In genomic region chr16:88264641-88265285, GRCh38 we compare ENCODE assay signal across 9 cellular contexts.
A peak's percentile ranks its signal among the peaks of the same experiment; 100 is the strongest.
DNase-seq lines count a peak whose midpoint lies in the region; ATAC-seq and TF ChIP-seq lines count a peak whose summit lies in the region.
"Had no signal": no experiment of that assay in that cellular context is flagged by ENCODE, and none has a peak within 500 bp of the region (broad histone marks: within the 10 kb centered on the region; RNA-seq: fewer than 3 reads in every experiment).

No MANE protein-coding gene starts in this region.

- peak overlapping the region in 3 of 4 donors; percentile 48 to 74 (median 67) for H3K27ac ChIP-seq in tibial nerve

- TF ChIP-seq EP300 in tibial nerve (IDR thresholded peaks at IDR 0.05) = peak in 1 of 2 donors; percentile 69

- peak; percentile 16 for DNase-seq in COLO829 (ENCODE audit: low spot score)
- DNase-seq in H4 (ENCODE audit: low spot score) = peak; percentile 97
- peak; percentile 31 for DNase-seq in NCI-H2196 treated with DMSO at 0.1 percent for 48 hours (lab: John Stamatoyannopoulos, UW; ENCODE audit: unreplicated experiment)
- peak; percentile 84 to 89 for DNase-seq in activated T-cell treated with anti-CD3 and anti-CD28 coated beads, Interleukin-2, amount 50 U/mL, for 72 hours
- DNase-seq in fibroblast of pulmonary artery (ENCODE audit: low read depth) = peak; percentile 91
- DNase-seq in occipital lobe (lab: John Stamatoyannopoulos, UW) = peak; percentile 23
- DNase-seq in tibial nerve (ENCODE audit: low spot score in 2 of 2) = peak; percentile 93 to 96
- no peak for DNase-seq in NCI-H1436 treated with DMSO at 0.1 percent for 48 hours (lab: John Stamatoyannopoulos, UW)

- peaks cover 10% of the 10 kb centered on the region for H3K4me1 Mint-ChIP-seq in activated T-cell treated with anti-CD3 and anti-CD28 coated beads, Interleukin-2, amount 50 U/mL, for 72 hours (ENCODE audit: low read depth)

- TF ChIP-seq POLR2A in tibial nerve (IDR thresholded peaks at IDR 0.05) = no peak

- H3K9me3 ChIP-seq in tibial nerve = no peaks in the 10 kb centered on the region

- H3K36me3 Mint-ChIP-seq in activated T-cell treated with anti-CD3 and anti-CD28 coated beads, Interleukin-2, amount 50 U/mL, for 72 hours (ENCODE audit: insufficient read depth in 2 of 2) = no peaks in the 10 kb centered on the region
- H3K36me3 Mint-ChIP-seq: IgD-negative memory B cell had no signal

- H3K36me3 ChIP-seq in tibial nerve = no peaks in the 10 kb centered on the region

- H3K4me3 ChIP-seq in fibroblast of pulmonary artery (replicated peaks; ENCODE audit: low read depth, low read length) (no peak overlapping the region), tibial nerve (no peak overlapping the region)

- peak overlapping the region; percentile 41 to 69 for H3K4me3 Mint-ChIP-seq in activated T-cell treated with anti-CD3 and anti-CD28 coated beads, Interleukin-2, amount 50 U/mL, for 72 hours

- no peak overlapping the region for H3K27ac Mint-ChIP-seq in activated T-cell treated with anti-CD3 and anti-CD28 coated beads, Interleukin-2, amount 50 U/mL, for 72 hours
- H3K27ac Mint-ChIP-seq: IgD-negative memory B cell had no signal

- peaks cover 0 to 24% (median 9%) of the 10 kb centered on the region in 4 donors for H3K4me1 ChIP-seq in tibial nerve

- no peaks in the 10 kb centered on the region for H3K9me3 Mint-ChIP-seq in activated T-cell treated with anti-CD3 and anti-CD28 coated beads, Interleukin-2, amount 50 U/mL, for 72 hours
- H3K9me3 Mint-ChIP-seq: IgD-negative memory B cell had no signal

- peaks cover 0 to 4% of the 10 kb centered on the region in 2 donors for H3K27me3 ChIP-seq in tibial nerve

- 19 to 49% methylated on average over 17 to 19 of the region's 30 CpGs for WGBS in tibial nerve, 2 donors

- peaks cover 24% of the 10 kb centered on the region for H3K27me3 Mint-ChIP-seq in activated T-cell treated with anti-CD3 and anti-CD28 coated beads, Interleukin-2, amount 50 U/mL, for 72 hours (ENCODE audit: low read depth)

- peak; percentile 95 to 96 for ATAC-seq in activated T-cell treated with anti-CD3 and anti-CD28 coated beads, Interleukin-2, amount 50 U/mL, for 72 hours (replicated peaks in 1 of 2)

- TF ChIP-seq CTCF in fibroblast of pulmonary artery (IDR thresholded peaks at IDR 0.05; ENCODE audit: low read length, missing control alignments) = no peak
- TF ChIP-seq CTCF in tibial nerve (IDR thresholded peaks at IDR 0.05) = no peak
